In genomic region chr10:29141761-29142160, GRCh38 we compare ENCODE assay signal across 13 cellular contexts.
DNase-seq lines count a peak whose midpoint lies in the region; TF ChIP-seq lines count a peak whose summit lies in the region.
"Had no signal": no experiment of that assay in that cellular context is flagged by ENCODE, and none has a peak within 500 bp of the region (broad histone marks: within the 10 kb centered on the region; RNA-seq: fewer than 3 reads in every experiment).

No MANE protein-coding gene starts in this region.

- H3K27ac Mint-ChIP-seq in glutamatergic neuron (ENCODE audit: unreplicated experiment): no peak overlapping the region

- H3K27ac ChIP-seq in mammary epithelial cell (ENCODE audit: insufficient read depth, low read depth, low read length) (peak overlapping the region; percentile 67), mesodermal cell (ENCODE audit: low read depth, low read length, severe bottlenecking) (peak overlapping the region; percentile 91), suprapubic skin (no peak overlapping the region), vagina (no peak overlapping the region)

- H3K4me1 ChIP-seq in mammary epithelial cell (ENCODE audit: insufficient read depth, low read length) (peaks cover 25% of the 10 kb centered on the region), mesodermal cell (ENCODE audit: control insufficient read depth, insufficient read depth, low read length, poor library complexity, severe bottlenecking) (peaks cover 31% of the 10 kb centered on the region), suprapubic skin (no peaks in the 10 kb centered on the region), vagina (no peaks in the 10 kb centered on the region)

- in situ Hi-C loops in mammary epithelial cell (cut with MboI; ENCODE audit: low sequenced_read_pairs in 2 of 2): no loop called here

- TF ChIP-seq CTCF in mammary epithelial cell (conservative IDR thresholded peaks at IDR 0.05 in 1 of 2, IDR thresholded peaks at IDR 0.05 in 1 of 2; ENCODE audit: extremely low read depth in 1 of 2, insufficient read depth in 1 of 2, low read depth in 1 of 2, low read length in 2 of 2) (no peak), suprapubic skin (IDR thresholded peaks at IDR 0.05) (no peak), glutamatergic neuron (IDR thresholded peaks at IDR 0.05; ENCODE audit: partially characterized antibody, unreplicated experiment) (no peak), vagina (IDR thresholded peaks at IDR 0.05) (no peak)

- CTCF ChIA-PET in mammary epithelial cell (lab: Charles Lee; ENCODE audit: low non-redundant PET): no interaction called here

- H4K20me1 ChIP-seq in mammary epithelial cell (ENCODE audit: insufficient read depth, low read length): no peaks in the 10 kb centered on the region

- intact Hi-C loops in mammary epithelial cell (cut with micrococcal nuclease) (loop anchor here (1.0 kb wide), 1 partner anchor 19 kb away; no protein-coding TSS in a partner anchor), vagina (cut with DNase I) (no loop called here)

- H3K27me3 Mint-ChIP-seq in glutamatergic neuron (ENCODE audit: unreplicated experiment): peaks cover 5% of the 10 kb centered on the region

- no peaks in the 10 kb centered on the region for H3K79me2 ChIP-seq in mammary epithelial cell (ENCODE audit: insufficient read depth, low read length)

- no peak overlapping the region for H3K4me3 ChIP-seq in mammary epithelial cell (replicated peaks in 1 of 3; ENCODE audit: insufficient read depth in 1 of 3, low read depth in 2 of 3, low read length in 3 of 3)
- no peak overlapping the region for H3K4me3 ChIP-seq in mesodermal cell (ENCODE audit: extremely low read depth, insufficient read depth, low read length, poor library complexity, severe bottlenecking)
- no peak overlapping the region for H3K4me3 ChIP-seq in suprapubic skin
- no peak overlapping the region for H3K4me3 ChIP-seq in vagina

- BruUV-seq in mammary epithelial cell (replicated peaks; lab: Mats Ljungman, UMichigan): no TSS peak

- H3K9me3 ChIP-seq in mammary epithelial cell (replicated peaks; ENCODE audit: insufficient read depth, low read length): no peaks in the 10 kb centered on the region
- H3K9me3 ChIP-seq in mesodermal cell (ENCODE audit: control insufficient read depth, low read length): no peaks in the 10 kb centered on the region
- no peaks in the 10 kb centered on the region for H3K9me3 ChIP-seq in suprapubic skin
- no peaks in the 10 kb centered on the region for H3K9me3 ChIP-seq in vagina

- dilution Hi-C loops in mammary epithelial cell (cut with HindIII; ENCODE audit: low sequenced_read_pairs): no loop called here

- peak overlapping the region; percentile 2 for H2AFZ ChIP-seq in mammary epithelial cell (ENCODE audit: low read depth, low read length)

- DNase-seq in AG20443 (ENCODE audit: low spot score) (peak; percentile 33), LHCN-M2 (ENCODE audit: low read depth) (peak; percentile 60), mammary epithelial cell (peak; percentile 46), OCI-M1 (lab: John Stamatoyannopoulos, UW) (no peak), suprapubic skin (ENCODE audit: low spot score in 2 of 2) (no peak), glutamatergic neuron (no peak), vagina (ENCODE audit: extremely low spot score in 2 of 2) (no peak)
- DNase-seq: activated T-cell treated with anti-CD3 and anti-CD28 coated beads for 4 hours; effector memory CD4-positive, alpha-beta T cell; NCI-H1694; stimulated activated naive CD8-positive, alpha-beta T cell treated with anti-CD3 and anti-CD28 coated beads, Interleukin-15, Interleukin-2, amounts not matched to agents 100 U/mL and 50 U/mL, for 24 hours had no signal

- H3K9me3 Mint-ChIP-seq in glutamatergic neuron (ENCODE audit: unreplicated experiment): no peaks in the 10 kb centered on the region

- no peak for TF ChIP-seq EP300 in suprapubic skin (IDR thresholded peaks at IDR 0.05)

- TF ChIP-seq POLR2A in suprapubic skin (IDR thresholded peaks at IDR 0.05): no peak
- TF ChIP-seq POLR2A in vagina (IDR thresholded peaks at IDR 0.05): no peak

- H3K4me2 ChIP-seq in mammary epithelial cell (ENCODE audit: insufficient read depth, low read depth, low read length): peak overlapping the region; percentile 45

- no peaks in the 10 kb centered on the region for H3K36me3 Mint-ChIP-seq in glutamatergic neuron (ENCODE audit: unreplicated experiment)
- H3K36me3 Mint-ChIP-seq: IgD-negative memory B cell had no signal

- H3K36me3 ChIP-seq in mammary epithelial cell (ENCODE audit: insufficient read depth, low read length): no peaks in the 10 kb centered on the region
- no peaks in the 10 kb centered on the region for H3K36me3 ChIP-seq in mesodermal cell (ENCODE audit: control insufficient read depth, insufficient read depth, low read length)
- H3K36me3 ChIP-seq in suprapubic skin: no peaks in the 10 kb centered on the region
- no peaks in the 10 kb centered on the region for H3K36me3 ChIP-seq in vagina

- no peak overlapping the region for H3K4me3 Mint-ChIP-seq in glutamatergic neuron (ENCODE audit: unreplicated experiment)
- H3K4me3 Mint-ChIP-seq: IgD-negative memory B cell had no signal

- H3K27me3 ChIP-seq in mammary epithelial cell (ENCODE audit: insufficient read depth, low read length): no peaks in the 10 kb centered on the region
- peaks cover 2% of the 10 kb centered on the region for H3K27me3 ChIP-seq in suprapubic skin
- H3K27me3 ChIP-seq in vagina: no peaks in the 10 kb centered on the region

- no peak overlapping the region for H3K9ac ChIP-seq in mammary epithelial cell (ENCODE audit: insufficient read depth, low read length)

- no peaks in the 10 kb centered on the region for H3K4me1 Mint-ChIP-seq in glutamatergic neuron (ENCODE audit: low read depth, unreplicated experiment)

Comparison
In these comparisons a context has a peak if more than half of its experiments do, and no peak if none do; other contexts are left out.
1. DNase-seq: peak in AG20443 (single experiment), LHCN-M2 (single experiment) and mammary epithelial cell (single experiment); none in OCI-M1 (single experiment), suprapubic skin (0 of 2), glutamatergic neuron (single experiment) and vagina (0 of 2).
2. H3K27ac ChIP-seq: peak in mammary epithelial cell (single experiment) and mesodermal cell (single experiment); none in suprapubic skin (single experiment) and vagina (single experiment).